In the genomic region with DNA sequence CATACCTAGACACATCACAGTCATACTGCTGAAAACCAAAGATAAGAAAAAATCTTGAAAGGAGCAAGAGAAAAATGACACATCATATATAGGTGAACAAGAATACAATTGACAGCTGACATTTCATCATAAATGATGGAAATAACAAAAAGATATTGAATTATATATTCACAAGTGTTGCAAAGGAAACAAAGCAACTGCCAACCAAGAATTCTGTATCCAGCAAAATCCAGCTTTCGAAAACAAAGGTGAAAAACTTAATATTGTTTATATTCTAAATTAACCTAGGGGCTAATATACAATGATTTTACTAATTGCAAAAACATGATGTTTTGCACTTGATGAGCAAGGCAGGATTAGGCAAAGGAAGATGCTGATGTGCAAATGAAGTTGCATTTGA, we compare ENCODE assay signal across 7 cellular contexts.
"Had no signal": no experiment of that assay in that cellular context is flagged by ENCODE, and none has a peak within 500 bp of the region (broad histone marks: within the 10 kb centered on the region; RNA-seq: fewer than 3 reads in every experiment).

No MANE protein-coding gene starts in this region.

- H3K4me1 ChIP-seq: HAP-1 had no signal

- H3K9ac ChIP-seq: GM23248 had no signal

- ATAC-seq: HCT116, K562 had no signal

- H3K27ac ChIP-seq: GM23248 had no signal

- H3K9me3 ChIP-seq: HAP-1 had no signal

- H3K4me3 ChIP-seq: GM23248, HAP-1, K562 had no signal

- DNase-seq: GM23248, GOT3, H7, IMR-90 had no signal

- H3K36me3 ChIP-seq: HAP-1 had no signal
